In the genomic region with DNA sequence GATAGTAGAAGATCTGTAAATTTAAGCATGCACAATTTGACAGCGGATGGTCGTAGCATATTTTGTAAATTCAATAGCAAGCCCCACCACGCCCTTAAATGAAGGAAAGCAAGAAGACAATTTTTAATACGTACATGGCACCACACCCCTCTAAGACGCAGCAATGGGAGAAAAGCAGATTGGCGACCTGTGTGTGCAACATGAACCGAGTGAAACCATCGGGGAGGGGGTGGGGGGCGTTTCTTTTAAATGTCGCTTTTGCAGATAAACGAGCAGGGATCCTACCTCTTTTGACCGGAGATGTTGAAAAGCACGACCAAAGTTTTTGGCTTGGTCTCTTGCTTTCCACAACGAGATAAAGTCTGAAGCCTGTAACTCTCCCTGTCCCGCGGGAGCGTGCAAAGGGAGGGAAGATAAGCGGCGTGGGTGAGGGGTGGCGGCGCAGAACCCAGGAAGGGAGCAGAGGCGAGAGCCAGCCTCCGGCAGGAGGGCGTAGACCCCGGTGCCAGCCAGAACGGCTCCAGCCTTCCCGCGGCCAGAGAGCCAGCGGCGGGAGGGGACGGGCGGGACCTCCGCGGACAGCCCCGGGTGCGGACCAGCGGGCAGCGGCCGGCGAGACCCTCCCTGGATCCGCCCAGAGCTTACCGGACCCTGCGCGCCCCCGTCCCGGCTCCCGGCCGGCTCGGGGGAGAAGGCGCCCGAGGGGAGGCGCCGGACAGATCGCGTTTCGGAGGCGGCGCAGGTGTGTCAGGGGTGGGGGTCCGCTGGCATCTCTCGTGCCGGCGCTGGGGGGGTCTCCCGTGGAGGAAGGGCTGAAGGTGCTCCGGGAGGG, we compare ENCODE assay signal across 8 cellular contexts. TPM values are rescaled to one million over a fixed set of nuclear protein-coding genes. Genes with fewer than 3 reads are reported as not detected.
DNase-seq lines count a peak whose midpoint lies in the region; ATAC-seq and TF ChIP-seq lines count a peak whose summit lies in the region.

A gene with protein sequence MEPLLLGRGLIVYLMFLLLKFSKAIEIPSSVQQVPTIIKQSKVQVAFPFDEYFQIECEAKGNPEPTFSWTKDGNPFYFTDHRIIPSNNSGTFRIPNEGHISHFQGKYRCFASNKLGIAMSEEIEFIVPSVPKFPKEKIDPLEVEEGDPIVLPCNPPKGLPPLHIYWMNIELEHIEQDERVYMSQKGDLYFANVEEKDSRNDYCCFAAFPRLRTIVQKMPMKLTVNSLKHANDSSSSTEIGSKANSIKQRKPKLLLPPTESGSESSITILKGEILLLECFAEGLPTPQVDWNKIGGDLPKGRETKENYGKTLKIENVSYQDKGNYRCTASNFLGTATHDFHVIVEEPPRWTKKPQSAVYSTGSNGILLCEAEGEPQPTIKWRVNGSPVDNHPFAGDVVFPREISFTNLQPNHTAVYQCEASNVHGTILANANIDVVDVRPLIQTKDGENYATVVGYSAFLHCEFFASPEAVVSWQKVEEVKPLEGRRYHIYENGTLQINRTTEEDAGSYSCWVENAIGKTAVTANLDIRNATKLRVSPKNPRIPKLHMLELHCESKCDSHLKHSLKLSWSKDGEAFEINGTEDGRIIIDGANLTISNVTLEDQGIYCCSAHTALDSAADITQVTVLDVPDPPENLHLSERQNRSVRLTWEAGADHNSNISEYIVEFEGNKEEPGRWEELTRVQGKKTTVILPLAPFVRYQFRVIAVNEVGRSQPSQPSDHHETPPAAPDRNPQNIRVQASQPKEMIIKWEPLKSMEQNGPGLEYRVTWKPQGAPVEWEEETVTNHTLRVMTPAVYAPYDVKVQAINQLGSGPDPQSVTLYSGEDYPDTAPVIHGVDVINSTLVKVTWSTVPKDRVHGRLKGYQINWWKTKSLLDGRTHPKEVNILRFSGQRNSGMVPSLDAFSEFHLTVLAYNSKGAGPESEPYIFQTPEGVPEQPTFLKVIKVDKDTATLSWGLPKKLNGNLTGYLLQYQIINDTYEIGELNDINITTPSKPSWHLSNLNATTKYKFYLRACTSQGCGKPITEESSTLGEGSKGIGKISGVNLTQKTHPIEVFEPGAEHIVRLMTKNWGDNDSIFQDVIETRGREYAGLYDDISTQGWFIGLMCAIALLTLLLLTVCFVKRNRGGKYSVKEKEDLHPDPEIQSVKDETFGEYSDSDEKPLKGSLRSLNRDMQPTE (N-terminal part only) (plus strand): TSS at position 442 of the 832 bp plus-strand sequence. CDS start 123,014 bp downstream, outside the sequence.

- peak within 1 kb of the TSS; percentile 88 for H3K4me3 ChIP-seq in GM08714 (ENCODE audit: low read length)
- no peak within 1 kb of the TSS for H3K4me3 ChIP-seq in Karpas-422 (ENCODE audit: low read length)
- H3K4me3 ChIP-seq in epithelial cell of esophagus (ENCODE audit: low read length) = peak within 1 kb of the TSS; percentile 40
- peak within 1 kb of the TSS; percentile 36 to 85 for H3K4me3 ChIP-seq in neuronal stem cell (ENCODE audit: low read length in 2 of 2)

- POLR2A ChIA-PET in activated CD4-positive, alpha-beta T cell treated with anti-CD3 and anti-CD28 coated beads, Interleukin-2, amount 10 ng/mL, durations not matched to agents 7 days and 5 days (lab: Charles Lee) = no interaction called here

- no peak within 1 kb of the TSS for H2AK5ac ChIP-seq in neuronal stem cell (ENCODE audit: low read depth, low read length)

- H2AFZ ChIP-seq in Karpas-422 (ENCODE audit: low read length) (no peak within 1 kb of the TSS), neuronal stem cell (ENCODE audit: low read length) (peak within 1 kb of the TSS; percentile 83)

- H2BK120ac ChIP-seq in neuronal stem cell (ENCODE audit: low read depth, low read length) = no peak within 1 kb of the TSS

- no peak within 1 kb of the TSS for H4K91ac ChIP-seq in neuronal stem cell (ENCODE audit: low read depth, low read length, poor library complexity)

- peak within 1 kb of the TSS; percentile 41 for H2BK12ac ChIP-seq in neuronal stem cell (ENCODE audit: low read length)

- H3K9me2 ChIP-seq in Karpas-422 (replicated peaks; ENCODE audit: insufficient read depth, low read length) = no peaks in the 10 kb centered on the region

- H3K27ac ChIP-seq in Karpas-422 (ENCODE audit: low read length) = no peak within 1 kb of the TSS
- no peak within 1 kb of the TSS for H3K27ac ChIP-seq in neuronal stem cell (replicated peaks; ENCODE audit: low read length)

- no peak within 1 kb of the TSS for H3K27ac Mint-ChIP-seq in activated CD4-positive, alpha-beta T cell treated with anti-CD3 and anti-CD28 coated beads, Interleukin-2, amount 10 ng/mL, durations not matched to agents 7 days and 5 days

- no peak within 1 kb of the TSS for H3K4ac ChIP-seq in neuronal stem cell (ENCODE audit: low read length)

- H3K9ac ChIP-seq in Karpas-422 (ENCODE audit: low read length) (no peak within 1 kb of the TSS), neuronal stem cell (ENCODE audit: low read depth, low read length, poor library complexity) (peak within 1 kb of the TSS; percentile 70)

- H3K36me3 Mint-ChIP-seq in activated CD4-positive, alpha-beta T cell treated with anti-CD3 and anti-CD28 coated beads, Interleukin-2, amount 10 ng/mL, durations not matched to agents 7 days and 5 days (ENCODE audit: low read depth) = peaks cover 3% of the 10 kb centered on the region

- H3K4me3 Mint-ChIP-seq in activated CD4-positive, alpha-beta T cell treated with anti-CD3 and anti-CD28 coated beads, Interleukin-2, amount 10 ng/mL, durations not matched to agents 7 days and 5 days = no peak within 1 kb of the TSS

- peak within 1 kb of the TSS; percentile 24 for H3K18ac ChIP-seq in neuronal stem cell (ENCODE audit: low read length)

- CTCF ChIA-PET in activated CD4-positive, alpha-beta T cell treated with anti-CD3 and anti-CD28 coated beads, Interleukin-2, amount 10 ng/mL, durations not matched to agents 7 days and 5 days (lab: Charles Lee) = interaction anchor here (0.6 kb wide), 1 partner anchor 253 kb away, joined by 3 read pairs; no protein-coding TSS in a partner anchor

- TF ChIP-seq CTCF in epithelial cell of esophagus (IDR thresholded peaks at IDR 0.05; ENCODE audit: insufficient read depth, low read depth, low read length, missing control alignments) = no peak

- DNase-seq in Karpas-422 = no peak
- no peak for DNase-seq in epithelial cell of esophagus (ENCODE audit: low read depth)
- DNase-seq in neuronal stem cell (ENCODE audit: low spot score) = peak; percentile 47
- DNase-seq in effector CD8-positive, alpha-beta T cell (lab: John Stamatoyannopoulos, UW) = no peak
- no peak for DNase-seq in activated CD4-positive, alpha-beta T cell treated with anti-CD3 and anti-CD28 coated beads, Interleukin-2, amount 10 ng/mL, durations not matched to agents 7 days and 5 days

- no peak within 1 kb of the TSS for H3K4me2 ChIP-seq in Karpas-422 (ENCODE audit: low read depth, low read length, poor library complexity, severe bottlenecking)
- H3K4me2 ChIP-seq in neuronal stem cell (ENCODE audit: insufficient read depth, low read length, poor library complexity, severe bottlenecking) = peak within 1 kb of the TSS; percentile 99

- H3K36me3 ChIP-seq in Karpas-422 (ENCODE audit: insufficient read depth, low read length) (no peaks in the 10 kb centered on the region), neuronal stem cell (replicated peaks in 1 of 2; ENCODE audit: control insufficient read depth in 2 of 2, insufficient read depth in 2 of 2, low read length in 2 of 2) (no peaks in the 10 kb centered on the region)

- H2BK15ac ChIP-seq in neuronal stem cell (ENCODE audit: low read length) = peak within 1 kb of the TSS; percentile 17

- peak within 1 kb of the TSS; percentile 47 for H3K14ac ChIP-seq in neuronal stem cell (ENCODE audit: low read length)

- peaks cover 2% of the 10 kb centered on the region for H3K9me3 Mint-ChIP-seq in activated CD4-positive, alpha-beta T cell treated with anti-CD3 and anti-CD28 coated beads, Interleukin-2, amount 10 ng/mL, durations not matched to agents 7 days and 5 days

- H3K79me2 ChIP-seq in Karpas-422 (ENCODE audit: low read length) = no peaks in the 10 kb centered on the region

- no peaks in the 10 kb centered on the region for H3K4me1 ChIP-seq in Karpas-422 (ENCODE audit: low read length)
- H3K4me1 ChIP-seq in neuronal stem cell (ENCODE audit: control insufficient read depth in 2 of 2, insufficient read depth in 1 of 2, low read depth in 1 of 2, low read length in 2 of 2) = peaks cover 0 to 2% of the 10 kb centered on the region in 2 donors

- no peaks in the 10 kb centered on the region for H4K20me1 ChIP-seq in Karpas-422 (ENCODE audit: insufficient read depth, low read depth, low read length)

- peaks cover 20% of the 10 kb centered on the region for H3K27me3 Mint-ChIP-seq in activated CD4-positive, alpha-beta T cell treated with anti-CD3 and anti-CD28 coated beads, Interleukin-2, amount 10 ng/mL, durations not matched to agents 7 days and 5 days

- H2BK5ac ChIP-seq in neuronal stem cell (ENCODE audit: low read length) = peak within 1 kb of the TSS; percentile 39

- H3K9me3 ChIP-seq in Karpas-422 (ENCODE audit: low read length) = no peaks in the 10 kb centered on the region
- H3K9me3 ChIP-seq in neuronal stem cell (replicated peaks in 1 of 2; ENCODE audit: control insufficient read depth in 2 of 2, insufficient read depth in 1 of 2, low read depth in 1 of 2, low read length in 2 of 2) = no peaks in the 10 kb centered on the region

- H4K8ac ChIP-seq in neuronal stem cell (ENCODE audit: low read depth, low read length) = no peak within 1 kb of the TSS

- no peak within 1 kb of the TSS for H3K23ac ChIP-seq in neuronal stem cell (ENCODE audit: low read depth, low read length, poor library complexity)

- WGBS in neuronal stem cell (ENCODE audit: extremely low coverage in 2 of 2, insufficient read length in 2 of 2, insufficient replicate concordance in 1 of 2), 2 donors = no CpG with 5 or more reads among the region's 64 CpGs

- peaks cover 3% of the 10 kb centered on the region for H3K4me1 Mint-ChIP-seq in activated CD4-positive, alpha-beta T cell treated with anti-CD3 and anti-CD28 coated beads, Interleukin-2, amount 10 ng/mL, durations not matched to agents 7 days and 5 days

- H3K27me3 ChIP-seq in Karpas-422 (ENCODE audit: low read length) (no peaks in the 10 kb centered on the region), neuronal stem cell (ENCODE audit: control insufficient read depth in 3 of 3, insufficient read depth in 3 of 3, low read depth in 1 of 3, low read length in 3 of 3) (peaks cover 0 to 51% (median 23%) of the 10 kb centered on the region in 3 experiments)

- ATAC-seq in HG02798 (IDR thresholded peaks at IDR 0.05; ENCODE audit: poor library complexity, unreplicated experiment) (no peak), HG03520 (IDR thresholded peaks at IDR 0.05; ENCODE audit: unreplicated experiment) (no peak)

- H3K79me1 ChIP-seq in neuronal stem cell (ENCODE audit: low read depth, low read length) = no peaks in the 10 kb centered on the region

RNA-seq across cellular contexts. Expression of the gene that starts here (rescaled TPM):
- 9.9 and 23.3 TPM in 2 replicates for total RNA-seq in Karpas-422 (2014; rRNA removed; shearing (Covaris generic); ENCODE audit: low replicate concordance)
- 1.9 TPM for polyA plus RNA-seq in neuronal stem cell (2013, experiment 1 of 2)
- 1.7 TPM for polyA plus RNA-seq in neuronal stem cell (2013, experiment 2 of 2)
- not detected for total RNA-seq in activated CD4-positive, alpha-beta T cell treated with anti-CD3 and anti-CD28 coated beads, Interleukin-2, amount 10 ng/mL, durations not matched to agents 7 days and 5 days

Comparison
In these comparisons a context has a peak if more than half of its experiments do, and no peak if none do; other contexts are left out.
1. RNA of the gene that starts here (total RNA-seq): 9.9 to 23.3 TPM in Karpas-422; not detected in activated CD4-positive, alpha-beta T cell treated with anti-CD3 and anti-CD28 coated beads, Interleukin-2, amount 10 ng/mL, durations not matched to agents 7 days and 5 days; every median in the first group is over 10 times any median in the second.